Comparison of ENCODE assay signal across 11 cellular contexts in genomic region chr2:95074663-95075439, GRCh38. TPM values are rescaled to one million over a fixed set of nuclear protein-coding genes. Genes with fewer than 3 reads are reported as not detected.
DNase-seq lines count a peak whose midpoint lies in the region; TF ChIP-seq lines count a peak whose summit lies in the region.
"Had no signal": no experiment of that assay in that cellular context is flagged by ENCODE, and none has a peak within 500 bp of the region (broad histone marks: within the 10 kb centered on the region; RNA-seq: fewer than 3 reads in every experiment).

No MANE protein-coding gene starts in this region.

- no peak for TF ChIP-seq CTCF in breast epithelium (IDR thresholded peaks at IDR 0.05)

- peak overlapping the region; percentile 49 for H2BK15ac ChIP-seq in neuronal stem cell (ENCODE audit: low read length)

- H4K8ac ChIP-seq in neuronal stem cell (ENCODE audit: low read depth, low read length): no peak overlapping the region

- intact Hi-C loops in breast epithelium (cut with DNase I; ENCODE audit: low total_unique reads): no loop called here

- WGBS in neuronal stem cell (ENCODE audit: extremely low coverage in 2 of 2, insufficient read length in 2 of 2, insufficient replicate concordance in 1 of 2), 2 donors: no CpG with 5 or more reads among the region's 15 CpGs

- peak overlapping the region; percentile 40 for H3K9ac ChIP-seq in neuronal stem cell (ENCODE audit: low read depth, low read length, poor library complexity)

- peaks cover 2% of the 10 kb centered on the region for H3K79me1 ChIP-seq in neuronal stem cell (ENCODE audit: low read depth, low read length)

- no peak overlapping the region for H2AFZ ChIP-seq in neuronal stem cell (ENCODE audit: low read length)

- POLR2A ChIA-PET in HEK293T (lab: Yijun Ruan, JAX): no interaction called here

- no peaks in the 10 kb centered on the region for H3K36me3 ChIP-seq in neuronal stem cell (replicated peaks in 1 of 2; ENCODE audit: control insufficient read depth in 2 of 2, insufficient read depth in 2 of 2, low read length in 2 of 2)
- no peaks in the 10 kb centered on the region for H3K36me3 ChIP-seq in breast epithelium

- H3K27ac ChIP-seq in neuronal stem cell (replicated peaks; ENCODE audit: low read length) (no peak overlapping the region), breast epithelium (no peak overlapping the region)
- H3K27ac ChIP-seq: coronary artery, testis had no signal

- CTCF ChIA-PET in HEK293T (lab: Yijun Ruan, JAX): interaction anchor here (0.6 kb wide), 2 partner anchors 35 to 235 kb away, joined by 3 to 6 read pairs; no protein-coding TSS in a partner anchor

- TF ChIP-seq POLR2A in breast epithelium (IDR thresholded peaks at IDR 0.05): no peak

- H3K18ac ChIP-seq in neuronal stem cell (ENCODE audit: low read length): peak overlapping the region; percentile 51

- H2BK12ac ChIP-seq in neuronal stem cell (ENCODE audit: low read length): no peak overlapping the region

- H3K4me1 ChIP-seq in neuronal stem cell (ENCODE audit: control insufficient read depth in 2 of 2, insufficient read depth in 1 of 2, low read depth in 1 of 2, low read length in 2 of 2): peaks cover 1 to 2% of the 10 kb centered on the region in 2 donors
- no peaks in the 10 kb centered on the region for H3K4me1 ChIP-seq in breast epithelium
- H3K4me1 ChIP-seq: testis had no signal

- H3K23ac ChIP-seq in neuronal stem cell (ENCODE audit: low read depth, low read length, poor library complexity): no peak overlapping the region

- H3K4me3 ChIP-seq in neuronal stem cell (ENCODE audit: low read length in 2 of 2) (no peak overlapping the region), breast epithelium (no peak overlapping the region)
- H3K4me3 ChIP-seq: coronary artery, testis had no signal

- H4K91ac ChIP-seq in neuronal stem cell (ENCODE audit: low read depth, low read length, poor library complexity): no peak overlapping the region

- H3K27me3 ChIP-seq in neuronal stem cell (ENCODE audit: control insufficient read depth in 3 of 3, insufficient read depth in 3 of 3, low read depth in 1 of 3, low read length in 3 of 3) (peaks cover 0 to 8% (median 0%) of the 10 kb centered on the region in 3 experiments), breast epithelium (peaks cover 0 to 37% of the 10 kb centered on the region in 2 donors)
- H3K27me3 ChIP-seq: testis had no signal

- DNase-seq in activated gamma-delta T cell treated with Interleukin-2 at 50 U/mL for 16 hours (peak; percentile 68), activated gamma-delta T cell (lab: John Stamatoyannopoulos, UW) (no peak), neuronal stem cell (ENCODE audit: low spot score) (no peak), HEK293T (ENCODE audit: extremely low spot score) (no peak), breast epithelium (ENCODE audit: low spot score in 2 of 2) (no peak), HuH-7.5 (ENCODE audit: low spot score) (no peak), globus pallidus (ENCODE audit: low spot score) (no peak)
- DNase-seq in activated effector memory CD4-positive, alpha-beta T cell treated with anti-CD3 and anti-CD28 coated beads, Interleukin-2, amount 50 U/mL, for 16 hours: peak; percentile 83
- DNase-seq: NCI-H1694 treated with DMSO at 0.1 percent for 48 hours, testis had no signal

- H3K4me2 ChIP-seq in neuronal stem cell (ENCODE audit: insufficient read depth, low read length, poor library complexity, severe bottlenecking): no peak overlapping the region

- H2BK120ac ChIP-seq in neuronal stem cell (ENCODE audit: low read depth, low read length): no peak overlapping the region

- H2AK5ac ChIP-seq in neuronal stem cell (ENCODE audit: low read depth, low read length): peak overlapping the region; percentile 94

- H3K9me3 ChIP-seq in neuronal stem cell (replicated peaks in 1 of 2; ENCODE audit: control insufficient read depth in 2 of 2, insufficient read depth in 1 of 2, low read depth in 1 of 2, low read length in 2 of 2): no peaks in the 10 kb centered on the region
- H3K9me3 ChIP-seq in breast epithelium: no peaks in the 10 kb centered on the region
- H3K9me3 ChIP-seq: testis had no signal

- H3K14ac ChIP-seq in neuronal stem cell (ENCODE audit: low read length): no peak overlapping the region

- H3K4ac ChIP-seq in neuronal stem cell (ENCODE audit: low read length): no peak overlapping the region

- no peak overlapping the region for H2BK5ac ChIP-seq in neuronal stem cell (ENCODE audit: low read length)

TF ChIP-seq in HEK293T, 16 proteins besides CTCF, POLR2A, EP300 and RAD21:
- TF ChIP-seq SP1 (IDR thresholded peaks at IDR 0.05) (no peak), L3MBTL2 (conservative IDR thresholded peaks at IDR 0.05) (no peak), ELF4 (IDR thresholded peaks at IDR 0.05) (no peak), ZNF384 (IDR thresholded peaks at IDR 0.05) (no peak), FOXM1 (IDR thresholded peaks at IDR 0.05; ENCODE audit: borderline replicate concordance) (no peak), BHLHE40 (IDR thresholded peaks at IDR 0.05; ENCODE audit: borderline replicate concordance) (no peak), CTBP1 (IDR thresholded peaks at IDR 0.05; ENCODE audit: borderline replicate concordance) (no peak), ARNT (IDR thresholded peaks at IDR 0.05) (no peak), LEF1 (IDR thresholded peaks at IDR 0.05; ENCODE audit: borderline replicate concordance) (no peak), FOXK2 (IDR thresholded peaks at IDR 0.05) (no peak), TARDBP (IDR thresholded peaks at IDR 0.05) (no peak)

RNA-seq across cellular contexts. Expression of gene MRPS5, which starts 46.8 kb away (rescaled TPM):
- 67.1 TPM for polyA plus RNA-seq in neuronal stem cell (2013, experiment 1 of 2)
- 65.8 TPM for polyA plus RNA-seq in neuronal stem cell (2013, experiment 2 of 2)
- 10 to 100 TPM; 37.4 to 54.4 (median 43.8) TPM for total RNA-seq in breast epithelium

RNA-seq across cellular contexts. Expression of gene MAL, which starts 49.3 kb away (rescaled TPM):
- 0.18 TPM for polyA plus RNA-seq in neuronal stem cell (2013, experiment 1 of 2)
- 0.19 TPM for polyA plus RNA-seq in neuronal stem cell (2013, experiment 2 of 2)
- total RNA-seq in breast epithelium: 1 to 10 TPM in 1 of 3 donors, under 1 TPM in 1, not detected in 1; 0.32 to 2.3 TPM

Comparison
In these comparisons a context has a peak if more than half of its experiments do, and no peak if none do; other contexts are left out.
1. DNase-seq: peak in activated gamma-delta T cell treated with Interleukin-2 at 50 U/mL for 16 hours (single experiment) and activated effector memory CD4-positive, alpha-beta T cell treated with anti-CD3 and anti-CD28 coated beads, Interleukin-2, amount 50 U/mL, for 16 hours (single experiment); none in activated gamma-delta T cell (single experiment), neuronal stem cell (single experiment), HEK293T (single experiment), breast epithelium (0 of 2), HuH-7.5 (single experiment) and globus pallidus (single experiment).